In the genomic region with DNA sequence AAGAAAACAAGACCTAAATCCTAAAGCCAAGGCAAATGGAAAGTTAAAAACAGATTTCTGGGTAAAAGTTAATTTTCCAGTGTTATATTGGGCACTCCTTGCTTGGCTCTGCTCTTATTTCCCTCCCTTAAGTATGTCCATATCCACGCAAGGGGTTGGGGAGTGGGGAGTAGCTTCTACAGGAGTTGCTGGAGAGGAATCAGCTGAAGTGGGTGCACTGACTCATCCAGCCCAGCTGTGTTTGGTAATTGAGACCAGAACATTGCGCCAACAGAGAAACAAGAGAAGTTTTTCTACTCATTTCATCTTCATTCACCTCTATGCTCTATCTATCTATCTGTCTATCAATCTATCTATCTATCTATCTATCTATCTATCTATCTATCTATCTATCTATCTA, we compare ENCODE assay signal across 14 cellular contexts.
DNase-seq lines count a peak whose midpoint lies in the region; ATAC-seq and TF ChIP-seq lines count a peak whose summit lies in the region.
"Had no signal": no experiment of that assay in that cellular context is flagged by ENCODE, and none has a peak within 500 bp of the region (broad histone marks: within the 10 kb centered on the region; RNA-seq: fewer than 3 reads in every experiment).

No MANE protein-coding gene starts in this region.

- H3K36me3 ChIP-seq in left ventricle myocardium inferior = no peaks in the 10 kb centered on the region
- H3K36me3 ChIP-seq in adipocyte (ENCODE audit: control insufficient read depth, insufficient read depth, low read length, severe bottlenecking) = no peaks in the 10 kb centered on the region
- H3K36me3 ChIP-seq: thoracic aorta had no signal

- H3K9me3 ChIP-seq in left ventricle myocardium inferior (replicated peaks) (no peaks in the 10 kb centered on the region), adipocyte (ENCODE audit: control insufficient read depth, low read length) (no peaks in the 10 kb centered on the region)
- H3K9me3 ChIP-seq: thoracic aorta had no signal

- DNase-seq in left ventricle myocardium superior (peak; percentile 13), left ventricle myocardium inferior (no peak), adipocyte (ENCODE audit: low read depth) (peak; percentile 83), fibroblast of the conjunctiva (ENCODE audit: low read depth) (peak; percentile 91)
- DNase-seq in activated CD4-positive, alpha-beta T cell treated with anti-CD3 and anti-CD28 coated beads, Interleukin-2, amount 50 U/mL, for 1 hour = no peak
- DNase-seq: activated CD8-positive, alpha-beta T cell treated with anti-CD3 and anti-CD28 coated beads for 36 hours; naive B cell; NCI-H1092 treated with DMSO at 0.1 percent for 48 hours; OCI-M1 had no signal

- H3K4me3 ChIP-seq in left ventricle myocardium inferior = no peak overlapping the region
- H3K4me3 ChIP-seq in adipocyte (ENCODE audit: low read length) = no peak overlapping the region
- H3K4me3 ChIP-seq: thoracic aorta had no signal

- intact Hi-C loops in left ventricle myocardium superior (cut with micrococcal nuclease) = no loop called here
- intact Hi-C loops in left ventricle myocardium inferior (cut with micrococcal nuclease) = no loop called here

- no peak overlapping the region for H3K27ac ChIP-seq in left ventricle myocardium inferior (replicated peaks)
- H3K27ac ChIP-seq: thoracic aorta had no signal

- no peaks in the 10 kb centered on the region for H3K4me1 ChIP-seq in left ventricle myocardium inferior
- peaks cover 7% of the 10 kb centered on the region for H3K4me1 ChIP-seq in adipocyte (ENCODE audit: control insufficient read depth, insufficient read depth, low read length)

- H3K27me3 ChIP-seq in left ventricle myocardium inferior (ENCODE audit: low read depth) = no peaks in the 10 kb centered on the region
- H3K27me3 ChIP-seq in adipocyte (replicated peaks; ENCODE audit: control insufficient read depth, insufficient read depth, low read length) = no peaks in the 10 kb centered on the region

- ATAC-seq in left ventricle myocardium superior = peak; percentile 63
- ATAC-seq in GM18909 (IDR thresholded peaks at IDR 0.05; ENCODE audit: poor library complexity, unreplicated experiment) = no peak
- no peak for ATAC-seq in HG03280 (IDR thresholded peaks at IDR 0.05; ENCODE audit: unreplicated experiment)
- no peak for ATAC-seq in HG03457 (IDR thresholded peaks at IDR 0.05; ENCODE audit: unreplicated experiment)
- ATAC-seq: activated CD8-positive, alpha-beta T cell treated with anti-CD3 and anti-CD28 coated beads for 36 hours; esophagus mucosa had no signal

- no peak for TF ChIP-seq CTCF in left ventricle myocardium inferior (IDR thresholded peaks at IDR 0.05; ENCODE audit: borderline replicate concordance)

- H3K9ac ChIP-seq in adipocyte (ENCODE audit: low read length) = no peak overlapping the region

Comparison
In these comparisons a context has a peak if more than half of its experiments do, and no peak if none do; other contexts are left out.
1. DNase-seq: peak in left ventricle myocardium superior (single experiment), adipocyte (single experiment) and fibroblast of the conjunctiva (single experiment); none in left ventricle myocardium inferior (single experiment) and activated CD4-positive, alpha-beta T cell treated with anti-CD3 and anti-CD28 coated beads, Interleukin-2, amount 50 U/mL, for 1 hour (single experiment).